ENCODE assay signal across 22 cellular contexts in the genomic region with DNA sequence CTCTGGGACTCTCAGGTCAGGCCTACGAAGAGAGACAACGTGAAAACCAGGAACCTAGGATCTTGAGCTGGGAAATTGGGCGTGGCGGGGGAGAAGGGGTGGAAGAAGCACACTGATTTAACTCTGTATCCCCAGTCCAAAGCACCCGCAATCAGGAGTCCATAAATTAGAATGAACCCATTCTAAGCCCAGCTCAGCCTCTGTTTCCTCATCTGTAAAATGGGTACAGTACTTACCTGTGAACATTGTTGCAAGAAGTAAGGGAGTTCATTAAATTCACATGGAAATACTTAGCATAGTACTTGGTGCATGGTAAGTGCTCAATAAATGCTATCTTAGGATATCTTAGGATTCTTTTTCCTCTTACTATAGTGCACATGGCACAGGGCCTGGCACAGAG.
DNase-seq lines count a peak whose midpoint lies in the region; ATAC-seq, FAIRE-seq and TF ChIP-seq lines count a peak whose summit lies in the region.
"Had no signal": no experiment of that assay in that cellular context is flagged by ENCODE, and none has a peak within 500 bp of the region (broad histone marks: within the 10 kb centered on the region; RNA-seq: fewer than 3 reads in every experiment).

No MANE protein-coding gene starts in this region.

- H3K36me3 ChIP-seq in BLaER1 treated with 17β-estradiol and CSF1 and Interleukin-3, amounts not matched to agents 10 nM and 100 nM, result no peaks in the 10 kb centered on the region
- no peaks in the 10 kb centered on the region for H3K36me3 ChIP-seq in CD4-positive, alpha-beta memory T cell (ENCODE audit: insufficient read depth, low read length)
- H3K36me3 ChIP-seq in H1 (ENCODE audit: control insufficient read depth in 2 of 4, insufficient read depth in 4 of 4, low read length in 3 of 4), result no peaks in the 10 kb centered on the region
- H3K36me3 ChIP-seq: esophagus squamous epithelium, sigmoid colon, thyroid gland had no signal

- H2BK15ac ChIP-seq in H1 (ENCODE audit: low read length), result no peak overlapping the region

- H2AFZ ChIP-seq in H1 (ENCODE audit: low read length), result no peak overlapping the region

- H4K5ac ChIP-seq in H1 (ENCODE audit: insufficient read length, low read depth, low read length), result no peak overlapping the region

- no peak for DNase-seq in CD4-positive, alpha-beta memory T cell
- no peak for DNase-seq in T-cell
- no peak for DNase-seq in H1 (ENCODE audit: low read depth in 1 of 2, low spot score in 2 of 2)
- no peak for DNase-seq in GM13976 (ENCODE audit: low spot score)
- DNase-seq in RPMI8226, result no peak
- no peak for DNase-seq in GOT3 (lab: John Stamatoyannopoulos, UW)
- DNase-seq: activated CD4-positive, alpha-beta T cell treated with anti-CD3 and anti-CD28 coated beads for 1 hour; activated naive CD4-positive, alpha-beta T cell; anterior cingulate cortex; Caco-2; DND-41; esophagus squamous epithelium; HCEC 1CT; left cardiac atrium; natural killer cell; NCI-H1417 treated with DMSO at 0.1 percent for 48 hours; NCI-H2107; NCI-H524 treated with DMSO at 0.1 percent for 48 hours; sigmoid colon; stimulated activated naive B cell treated with anti-CD40 and anti-IgM and Interleukin-4, amounts not matched to agents 10 μg/mL and 1 μg/mL and 100 μg/mL, for 72 hours; thyroid gland had no signal

- H3K79me1 ChIP-seq in H1 (ENCODE audit: low read depth, low read length), result no peaks in the 10 kb centered on the region

- no peaks in the 10 kb centered on the region for H3K36me3 Mint-ChIP-seq in CD4-positive, alpha-beta memory T cell
- no peaks in the 10 kb centered on the region for H3K36me3 Mint-ChIP-seq in T-cell
- H3K36me3 Mint-ChIP-seq: natural killer cell; stimulated activated naive B cell treated with anti-CD40 and anti-IgM and Interleukin-4, amounts not matched to agents 10 μg/mL and 1 μg/mL and 100 μg/mL, for 72 hours had no signal

- no peaks in the 10 kb centered on the region for H3K27me3 ChIP-seq in BLaER1 treated with 17β-estradiol and CSF1 and Interleukin-3, amounts not matched to agents 10 nM and 100 nM
- no peaks in the 10 kb centered on the region for H3K27me3 ChIP-seq in CD4-positive, alpha-beta memory T cell (ENCODE audit: insufficient read depth, low read length)
- no peaks in the 10 kb centered on the region for H3K27me3 ChIP-seq in H1 (replicated peaks in 1 of 4; ENCODE audit: control insufficient read depth in 3 of 4, extremely low read depth in 1 of 4, insufficient read depth in 3 of 4, low read length in 3 of 4)
- H3K27me3 ChIP-seq: esophagus squamous epithelium, sigmoid colon, thyroid gland had no signal

- TF ChIP-seq POLR2A in H1 (IDR thresholded peaks at IDR 0.05; ENCODE audit: control extremely low read depth in 1 of 2, low read depth in 2 of 2, low read length in 2 of 2), result no peak

- H2BK12ac ChIP-seq in H1 (ENCODE audit: low read depth, low read length), result peak overlapping the region; percentile 27; the same call in 1 of the 2 replicates

- peak overlapping the region in 4 of 11 experiments; percentile 66 to 75 (median 73); a peak in 8 of 22 replicates for H3K9ac ChIP-seq in BLaER1 treated with 17β-estradiol and CSF1 and Interleukin-3, amounts not matched to agents 10 nM and 100 nM
- no peak overlapping the region for H3K9ac ChIP-seq in H1 (replicated peaks in 1 of 4; ENCODE audit: extremely low read depth in 1 of 4, low read depth in 3 of 4, low read length in 3 of 4)

- H2AK5ac ChIP-seq in H1 (ENCODE audit: low read depth, low read length), result 0 out of 2 replicates have a peak overlapping the region, but pooled peaks have one; percentile 13

- H3K23ac ChIP-seq in H1 (ENCODE audit: insufficient read length), result no peak overlapping the region

- H2BK120ac ChIP-seq in H1 (replicated peaks; ENCODE audit: low read depth, low read length), result peak overlapping the region; percentile 90

- H3K27ac Mint-ChIP-seq in CD4-positive, alpha-beta memory T cell, result peak overlapping the region in 5 of 7 donors; percentile 44 to 93 (median 89)
- H3K27ac Mint-ChIP-seq in T-cell, result peak overlapping the region; percentile 95 to 99
- H3K27ac Mint-ChIP-seq: stimulated activated naive B cell treated with anti-CD40 and anti-IgM and Interleukin-4, amounts not matched to agents 10 μg/mL and 1 μg/mL and 100 μg/mL, for 72 hours had no signal

- in situ Hi-C loops in GM13976 (cut with MboI; ENCODE audit: low sequenced_read_pairs, unreplicated experiment), result no loop called here

- H4K8ac ChIP-seq in H1 (ENCODE audit: extremely low read depth, insufficient read depth, low read length), result no peak overlapping the region; the same call in 1 of the 2 replicates

- peak overlapping the region; percentile 66 to 91 (median 77) for H3K4me2 ChIP-seq in BLaER1 treated with 17β-estradiol and CSF1 and Interleukin-3, amounts not matched to agents 10 nM and 100 nM
- H3K4me2 ChIP-seq in H1 (ENCODE audit: insufficient read depth in 1 of 2, low read depth in 2 of 2, low read length in 2 of 2), result no peak overlapping the region

- no peak overlapping the region for H3K4ac ChIP-seq in H1 (replicated peaks; ENCODE audit: insufficient read length, low read depth, low read length)

- H3K27ac ChIP-seq in BLaER1 treated with 17β-estradiol and CSF1 and Interleukin-3, amounts not matched to agents 10 nM and 100 nM, result peak overlapping the region in 9 of 11 experiments; percentile 64 to 85 (median 82); a peak in 17 of 22 replicates
- H3K27ac ChIP-seq in CD4-positive, alpha-beta memory T cell (ENCODE audit: low read depth, low read length), result peak overlapping the region; percentile 48
- no peak overlapping the region for H3K27ac ChIP-seq in H1 (ENCODE audit: low read depth, low read length)

- H3K4me1 ChIP-seq in BLaER1 treated with 17β-estradiol and CSF1 and Interleukin-3, amounts not matched to agents 10 nM and 100 nM, result peaks cover 36 to 76% (median 53%) of the 10 kb centered on the region in 10 experiments
- peaks cover 72% of the 10 kb centered on the region for H3K4me1 ChIP-seq in CD4-positive, alpha-beta memory T cell (ENCODE audit: insufficient read depth, low read length)
- peaks cover 2 to 22% (median 12%) of the 10 kb centered on the region in 4 experiments; a peak in 5 of 7 replicates for H3K4me1 ChIP-seq in H1 (replicated peaks in 1 of 4; ENCODE audit: control insufficient read depth in 3 of 4, insufficient read depth in 4 of 4, low read length in 3 of 4)

- CTCF ChIA-PET in CD4-positive, alpha-beta memory T cell (lab: Charles Lee; ENCODE audit: partially characterized antibody), result no interaction called here
- CTCF ChIA-PET in T-cell (lab: Charles Lee), result no interaction called here
- CTCF ChIA-PET in H1 (lab: Charles Lee; ENCODE audit: partially characterized antibody), result no interaction called here

- no peaks in the 10 kb centered on the region for H3K9me3 ChIP-seq in BLaER1 treated with 17β-estradiol and CSF1 and Interleukin-3, amounts not matched to agents 10 nM and 100 nM (replicated peaks in 1 of 11)
- H3K9me3 ChIP-seq in CD4-positive, alpha-beta memory T cell (ENCODE audit: control insufficient read depth in 1 of 2, low read length in 2 of 2), result no peaks in the 10 kb centered on the region
- H3K9me3 ChIP-seq in H1 (ENCODE audit: insufficient read depth in 2 of 2, low read depth in 1 of 2, low read length in 1 of 2), result no peaks in the 10 kb centered on the region
- H3K9me3 ChIP-seq: Caco-2, esophagus squamous epithelium, sigmoid colon, thyroid gland had no signal

- TF ChIP-seq EP300 in H1 (IDR thresholded peaks at IDR 0.05; ENCODE audit: borderline replicate concordance in 1 of 2, low read depth in 2 of 2, low read length in 2 of 2), result no peak

- no peaks in the 10 kb centered on the region for H3K79me2 ChIP-seq in H1 (ENCODE audit: control insufficient read depth in 1 of 2, insufficient read depth in 2 of 2, low read length in 2 of 2)

- no peak overlapping the region for H3K14ac ChIP-seq in H1 (ENCODE audit: insufficient read length)

- ATAC-seq in T-cell (replicated peaks in 1 of 4), result no peak
- ATAC-seq: left cardiac atrium; natural killer cell; stimulated activated naive B cell treated with anti-CD40 and anti-IgM and Interleukin-4, amounts not matched to agents 10 μg/mL and 1 μg/mL and 100 μg/mL, for 72 hours had no signal

- no peak overlapping the region for H3K4me3 ChIP-seq in BLaER1 treated with 17β-estradiol and CSF1 and Interleukin-3, amounts not matched to agents 10 nM and 100 nM
- no peak overlapping the region for H3K4me3 ChIP-seq in CD4-positive, alpha-beta memory T cell (ENCODE audit: low read length in 2 of 2)
- H3K4me3 ChIP-seq in H1 (ENCODE audit: extremely low read depth in 1 of 4, insufficient read depth in 2 of 4, low read depth in 3 of 4, low read length in 4 of 4), result no peak overlapping the region
- H3K4me3 ChIP-seq: esophagus squamous epithelium, sigmoid colon, thyroid gland had no signal

- no peaks in the 10 kb centered on the region for H3K9me3 Mint-ChIP-seq in CD4-positive, alpha-beta memory T cell
- H3K9me3 Mint-ChIP-seq in T-cell, result peaks cover 0 to 3% (median 0%) of the 10 kb centered on the region in 3 donors

- intact Hi-C loops in CD4-positive, alpha-beta memory T cell (cut with micrococcal nuclease), result loop anchor here (5.0 kb wide), 1 partner anchor 39 kb away; no protein-coding TSS in a partner anchor

- peaks cover 34 to 66% (median 46%) of the 10 kb centered on the region in 4 donors for H3K4me1 Mint-ChIP-seq in CD4-positive, alpha-beta memory T cell
- peaks cover 49 to 63% (median 55%) of the 10 kb centered on the region in 3 donors for H3K4me1 Mint-ChIP-seq in T-cell

- FAIRE-seq in H1 (lab: Jason Lieb, UNC), result no peak

- H3K23me2 ChIP-seq in H1 (ENCODE audit: low read depth, low read length), result no peaks in the 10 kb centered on the region

- POLR2A ChIA-PET in CD4-positive, alpha-beta memory T cell (lab: Charles Lee; ENCODE audit: partially characterized antibody), result interaction anchor here (1.2 to 1.9 kb wide), 2 partner anchors 326 to 406 kb away, joined by 3 to 7 read pairs; partner anchors contain the start of gene BCOR
- POLR2A ChIA-PET in T-cell (lab: Charles Lee), result no interaction called here
- POLR2A ChIA-PET in H1 (lab: Charles Lee; ENCODE audit: partially characterized antibody), result no interaction called here

- 97% methylated on average over 5 of the region's 5 CpGs; no CpG with 5 or more reads in 1 of the 2 experiments for WGBS in H1 (ENCODE audit: extremely low coverage in 1 of 2, insufficient coverage in 1 of 2, insufficient read length in 1 of 2, insufficient replicate concordance in 2 of 2, low coverage in 1 of 2, low lambda C conversion rate in 2 of 2, missing lambda C conversion rate in 1 of 2), 2 experiments

- H3K27me3 Mint-ChIP-seq in CD4-positive, alpha-beta memory T cell, result no peaks in the 10 kb centered on the region
- H3K27me3 Mint-ChIP-seq in T-cell, result peaks cover 0 to 26% of the 10 kb centered on the region in 2 donors

- peak overlapping the region; percentile 68 for H4K91ac ChIP-seq in H1 (replicated peaks; ENCODE audit: insufficient read length, low read length)

- H4K20me1 ChIP-seq in BLaER1 treated with 17β-estradiol and CSF1 and Interleukin-3, amounts not matched to agents 10 nM and 100 nM, result no peaks in the 10 kb centered on the region
- H4K20me1 ChIP-seq in H1 (replicated peaks in 1 of 2; ENCODE audit: control insufficient read depth in 1 of 2, insufficient read depth in 2 of 2, low read length in 2 of 2), result no peaks in the 10 kb centered on the region

- no peak for TF ChIP-seq RAD21 in H1 (IDR thresholded peaks at IDR 0.05 in 1 of 2, conservative IDR thresholded peaks at IDR 0.05 in 1 of 2; ENCODE audit: low read depth in 2 of 2, low read length in 2 of 2)

- no peak overlapping the region for H3K56ac ChIP-seq in H1 (replicated peaks; ENCODE audit: insufficient read length, low read depth, low read length)

- peak overlapping the region; percentile 75; the same call in 1 of the 2 replicates for H2BK5ac ChIP-seq in H1 (ENCODE audit: low read depth, low read length)

- peak overlapping the region; percentile 71; the same call in 1 of the 2 replicates for H3K18ac ChIP-seq in H1 (ENCODE audit: extremely low read depth, low read length)

- peak overlapping the region in 3 of 8 donors; percentile 46 to 85 (median 59) for H3K4me3 Mint-ChIP-seq in CD4-positive, alpha-beta memory T cell
- H3K4me3 Mint-ChIP-seq in T-cell, result no peak overlapping the region
- H3K4me3 Mint-ChIP-seq: natural killer cell; stimulated activated naive B cell treated with anti-CD40 and anti-IgM and Interleukin-4, amounts not matched to agents 10 μg/mL and 1 μg/mL and 100 μg/mL, for 72 hours had no signal

- TF ChIP-seq CTCF in H1 (IDR thresholded peaks at IDR 0.05; ENCODE audit: control extremely low read depth in 1 of 3, insufficient read depth in 1 of 3, low read depth in 1 of 3, low read length in 3 of 3) (no peak), GM13976 (IDR thresholded peaks at IDR 0.05; ENCODE audit: borderline replicate concordance, control extremely low read depth, extremely low read depth, insufficient read depth, missing control alignments) (no peak)

- 0 out of 2 replicates have a peak overlapping the region, but pooled peaks have one; percentile 21 for H2BK20ac ChIP-seq in H1 (ENCODE audit: low read length)

Comparison
In these comparisons a context has a peak if more than half of its experiments do, and no peak if none do; other contexts are left out.
1. H3K4me2 ChIP-seq: peak in BLaER1 treated with 17β-estradiol and CSF1 and Interleukin-3, amounts not matched to agents 10 nM and 100 nM (11 of 11); none in H1 (0 of 2).